8 cellular contexts compared by ENCODE assay signal in genomic region chr17:34980353-34980680, GRCh38. TPM values are rescaled to one million over a fixed set of nuclear protein-coding genes. Genes with fewer than 3 reads are reported as not detected.
A peak's percentile ranks its signal among the peaks of the same experiment; 100 is the strongest.
DNase-seq lines count a peak whose midpoint lies in the region; ATAC-seq, FAIRE-seq and TF ChIP-seq lines count a peak whose summit lies in the region.

LIG3 (plus strand) TSS chr17:34980512; CDS start chr17:34983006, 2,494 bp downstream.

- H3K9me3 Mint-ChIP-seq in astrocyte (ENCODE audit: unreplicated experiment) = no peaks in the 10 kb centered on the region

- H3K36me3 Mint-ChIP-seq in astrocyte (ENCODE audit: low read depth, unreplicated experiment) = peaks cover under 1% of the 10 kb centered on the region

- peak within 1 kb of the TSS; percentile 89 for H3K4me2 ChIP-seq in astrocyte (ENCODE audit: low read length)

- no peaks in the 10 kb centered on the region for H4K20me1 ChIP-seq in astrocyte (ENCODE audit: insufficient read depth, low read length)

- H3K4me3 Mint-ChIP-seq in astrocyte (ENCODE audit: unreplicated experiment) = peak within 1 kb of the TSS; percentile 96

- peaks cover 42% of the 10 kb centered on the region for H3K79me2 ChIP-seq in astrocyte (ENCODE audit: insufficient read depth, low read length)

- H3K4me3 ChIP-seq in astrocyte (ENCODE audit: insufficient read depth, low read depth, low read length) (peak within 1 kb of the TSS; percentile 84), rectal smooth muscle tissue (ENCODE audit: low read length) (peak within 1 kb of the TSS; percentile 78), aorta (ENCODE audit: low read length in 2 of 2) (peak within 1 kb of the TSS; percentile 75 to 98)

- H3K4me1 ChIP-seq in astrocyte (ENCODE audit: insufficient read depth, low read length) = peaks cover 14% of the 10 kb centered on the region
- H3K4me1 ChIP-seq in rectal smooth muscle tissue (ENCODE audit: control insufficient read depth, insufficient read depth, low read length) = peaks cover 20% of the 10 kb centered on the region
- H3K4me1 ChIP-seq in aorta (ENCODE audit: control insufficient read depth in 1 of 2, insufficient read depth in 2 of 2, low read length in 2 of 2) = peaks cover 0 to 2% of the 10 kb centered on the region in 2 donors

- H3K36me3 ChIP-seq in astrocyte (ENCODE audit: insufficient read depth, low read length) (no peaks in the 10 kb centered on the region), rectal smooth muscle tissue (ENCODE audit: control insufficient read depth, insufficient read depth, low read length) (no peaks in the 10 kb centered on the region), aorta (ENCODE audit: control insufficient read depth in 1 of 2, insufficient read depth in 2 of 2, low read length in 1 of 2) (peaks cover 0 to 3% of the 10 kb centered on the region in 2 donors)

- intact Hi-C loops in aorta (cut with DNase I) = loop anchor here (2.0 to 5.0 kb wide), 3 partner anchors 20 to 107 kb away; partner anchors contain the start of genes CCT6B (in 1 of the 2) and ZNF830 (in 1 of the 2)

- FAIRE-seq in GM18507 (lab: Jason Lieb, UNC) = peak; percentile 96
- no peak for FAIRE-seq in astrocyte (lab: Jason Lieb, UNC)

- peak; percentile 93 for DNase-seq in GM18507 (ENCODE audit: extremely low spot score, insufficient read length, low read depth)
- DNase-seq in NCI-H2029 treated with DMSO at 0.1 percent for 48 hours (lab: John Stamatoyannopoulos, UW) = peak; percentile 43
- DNase-seq in T-helper 22 cell (ENCODE audit: low read depth) = peak; percentile 86
- DNase-seq in astrocyte (ENCODE audit: low read depth) = peak; percentile 84
- peak; percentile 96 for DNase-seq in hepatic stellate cell (ENCODE audit: low spot score)
- DNase-seq in aorta = peak; percentile 96 to 98

- H3K27me3 Mint-ChIP-seq in astrocyte (ENCODE audit: low read depth, unreplicated experiment) = no peaks in the 10 kb centered on the region

- H3K9ac ChIP-seq in astrocyte (ENCODE audit: low read length) = peak within 1 kb of the TSS; percentile 100
- H3K9ac ChIP-seq in rectal smooth muscle tissue (ENCODE audit: low read length) = peak within 1 kb of the TSS; percentile 97

- H3K27ac ChIP-seq in astrocyte (ENCODE audit: low read depth, low read length) = peak within 1 kb of the TSS; percentile 99
- H3K27ac ChIP-seq in rectal smooth muscle tissue (ENCODE audit: low read depth, low read length) = peak within 1 kb of the TSS; percentile 98
- peak within 1 kb of the TSS; percentile 93 to 99 for H3K27ac ChIP-seq in aorta (ENCODE audit: low read depth in 1 of 2, low read length in 2 of 2)

- no peaks in the 10 kb centered on the region for H3K27me3 ChIP-seq in astrocyte (ENCODE audit: insufficient read depth, low read length)
- H3K27me3 ChIP-seq in rectal smooth muscle tissue (ENCODE audit: control insufficient read depth, insufficient read depth, low read length) = no peaks in the 10 kb centered on the region
- no peaks in the 10 kb centered on the region for H3K27me3 ChIP-seq in aorta (ENCODE audit: control insufficient read depth in 1 of 2, insufficient read depth in 2 of 2, low read length in 1 of 2)

- TF ChIP-seq CTCF in astrocyte (IDR thresholded peaks at IDR 0.05; ENCODE audit: insufficient read depth, low read depth, low read length) = no peak

- 0% methylated on average over 39 of the region's 39 CpGs for WGBS in aorta, 2 donors

- ATAC-seq in HG02981 (IDR thresholded peaks at IDR 0.05; ENCODE audit: unreplicated experiment) (peak; percentile 66), aorta (ENCODE audit: low FRiP score) (peak; percentile 95)

- peaks cover 13% of the 10 kb centered on the region for H3K4me1 Mint-ChIP-seq in astrocyte (ENCODE audit: low read depth, unreplicated experiment)

- peak within 1 kb of the TSS; percentile 72 for H2AFZ ChIP-seq in astrocyte (ENCODE audit: low read depth, low read length)

- H3K9me3 ChIP-seq in astrocyte (ENCODE audit: insufficient read depth, low read depth, low read length) (no peaks in the 10 kb centered on the region), aorta (ENCODE audit: control insufficient read depth, low read length) (no peaks in the 10 kb centered on the region)

- peak within 1 kb of the TSS; percentile 98 for H3K27ac Mint-ChIP-seq in astrocyte (ENCODE audit: unreplicated experiment)

RNA-seq across cellular contexts. Expression of gene LIG3, which starts in this region (rescaled TPM):
- total RNA-seq in astrocyte (27.8 and 30.7 TPM in 2 replicates), aorta (10 to 100 TPM; 26.7 to 33.0 TPM)
- 10 to 100 TPM in 1 of 2 donors, 1 to 10 TPM in 1; 6.7 to 10.3 TPM for polyA plus RNA-seq in aorta

Comparison
In these comparisons a context has a peak if more than half of its experiments do, and no peak if none do; other contexts are left out.
1. Peak in every context shown above with its lines: DNase-seq, ATAC-seq, H3K4me3 ChIP-seq and H3K27ac ChIP-seq.
2. DNase-seq: peak in every context shown above with its lines; median percentile 97 in aorta; 96 in hepatic stellate cell; 93 in GM18507; 86 in T-helper 22 cell; 84 in astrocyte; 43 in NCI-H2029 treated with DMSO at 0.1 percent for 48 hours.